Comparison of ENCODE assay signal across 12 cellular contexts in genomic region chr2:150732064-150732463, GRCh38.
DNase-seq lines count a peak whose midpoint lies in the region; ATAC-seq, FAIRE-seq and TF ChIP-seq lines count a peak whose summit lies in the region.
"Had no signal": no experiment of that assay in that cellular context is flagged by ENCODE, and none has a peak within 500 bp of the region (broad histone marks: within the 10 kb centered on the region; RNA-seq: fewer than 3 reads in every experiment).

No MANE protein-coding gene starts in this region.

- DNase-seq in D721Med (ENCODE audit: insufficient read length, low spot score) (no peak), iris pigment epithelial cell (ENCODE audit: low read depth) (peak; percentile 83), MV-4-11 (lab: John Stamatoyannopoulos, UW) (no peak), dermis blood vessel endothelial cell (no peak), T-helper 2 cell (no peak)
- DNase-seq: COR-L47, KBM-7, small intestine, T-helper 17 cell had no signal

- peak; percentile 38 for FAIRE-seq in D721Med (lab: Jason Lieb, UNC)
- FAIRE-seq: small intestine had no signal

- ATAC-seq in HG02884 (IDR thresholded peaks at IDR 0.05; ENCODE audit: unreplicated experiment) (peak; percentile 49), SK-N-SH treated with all-trans-retinoic acid at 6 μM for 48 hours (peak; percentile 70), HG03521 (IDR thresholded peaks at IDR 0.05; ENCODE audit: unreplicated experiment) (no peak)
- ATAC-seq: T-helper 17 cell had no signal

- TF ChIP-seq CTCF in D721Med (IDR thresholded peaks at IDR 0.05; ENCODE audit: insufficient read depth, missing control alignments): no peak

TF ChIP-seq in SK-N-SH treated with all-trans-retinoic acid at 6 μM for 48 hours, 23 proteins besides CTCF, POLR2A, EP300 and RAD21:
- TF ChIP-seq ZNF565 (CRISPR knock-in tag; conservative IDR thresholded peaks at IDR 0.05; ENCODE audit: low read depth) (no peak), CSDC2 (CRISPR knock-in tag; IDR thresholded peaks at IDR 0.05) (no peak), ZNF8 (CRISPR knock-in tag; IDR thresholded peaks at IDR 0.05) (no peak), RARB (CRISPR knock-in tag; IDR thresholded peaks at IDR 0.05) (no peak), CREB5 (CRISPR knock-in tag; IDR thresholded peaks at IDR 0.05; ENCODE audit: low read depth) (no peak), PPARA (CRISPR knock-in tag; IDR thresholded peaks at IDR 0.05; ENCODE audit: borderline replicate concordance) (no peak), CSRNP3 (CRISPR knock-in tag; IDR thresholded peaks at IDR 0.05) (no peak), ISL1 (CRISPR knock-in tag; IDR thresholded peaks at IDR 0.05) (no peak), PATZ1 (CRISPR knock-in tag; IDR thresholded peaks at IDR 0.05; ENCODE audit: borderline replicate concordance) (no peak), BACH2 (CRISPR knock-in tag; IDR thresholded peaks at IDR 0.05; ENCODE audit: borderline replicate concordance) (no peak), ZFP3 (CRISPR knock-in tag; IDR thresholded peaks at IDR 0.05) (no peak), ZNF70 (CRISPR knock-in tag; IDR thresholded peaks at IDR 0.05) (no peak), ZC3H10 (CRISPR knock-in tag; IDR thresholded peaks at IDR 0.05) (no peak), OSR1 (CRISPR knock-in tag; IDR thresholded peaks at IDR 0.05) (no peak), SNAI2 (CRISPR knock-in tag; IDR thresholded peaks at IDR 0.05) (no peak), ESRRG (CRISPR knock-in tag; IDR thresholded peaks at IDR 0.05) (no peak), TOX (CRISPR knock-in tag; IDR thresholded peaks at IDR 0.05; ENCODE audit: borderline replicate concordance) (no peak), TSHZ2 (CRISPR knock-in tag; IDR thresholded peaks at IDR 0.05) (no peak), GLIS3 (CRISPR knock-in tag; IDR thresholded peaks at IDR 0.05) (no peak)
